In genomic region chr6:164911873-164912580, GRCh38 we compare ENCODE assay signal across 1 cellular context.
TF ChIP-seq lines count a peak whose summit lies in the region.

No MANE protein-coding gene starts in this region.

TF ChIP-seq in WTC11, 78 proteins besides CTCF, POLR2A, EP300 and RAD21 (continued from another document):
- no peak for TF ChIP-seq E2F4 (CRISPR knock-in tag; IDR thresholded peaks at IDR 0.05; ENCODE audit: borderline replicate concordance, low read depth)
- no peak for TF ChIP-seq ZNF121 (CRISPR knock-in tag; IDR thresholded peaks at IDR 0.05)
- no peak for TF ChIP-seq EMX1 (CRISPR knock-in tag; IDR thresholded peaks at IDR 0.05)
- no peak for TF ChIP-seq MAX (CRISPR knock-in tag; IDR thresholded peaks at IDR 0.05)
- no peak for TF ChIP-seq MYBL2 (CRISPR knock-in tag; IDR thresholded peaks at IDR 0.05)
